In genomic region chr9:31774021-31774420, GRCh38 we compare ENCODE assay signal across 5 cellular contexts.
DNase-seq lines count a peak whose midpoint lies in the region; ATAC-seq and TF ChIP-seq lines count a peak whose summit lies in the region.
"Not testable (repeated sequence)": the region's sequence is repeated elsewhere in the genome, so short reads cannot be mapped to it uniquely, and the experiment has no call there.

No MANE protein-coding gene starts in this region.

- H3K36me3 ChIP-seq in BE2C = not testable (repeated sequence)

- not testable (repeated sequence) for H3K4me1 Mint-ChIP-seq in T-helper 17 cell; activated naive CD8-positive, alpha-beta T cell treated with anti-CD3 and anti-CD28 coated beads for 36 hours
- H3K4me1 Mint-ChIP-seq in nephron progenitor cell = peaks cover 20% of the 10 kb centered on the region

- ATAC-seq in T-helper 17 cell = not testable (repeated sequence)

- H3K36me3 Mint-ChIP-seq in T-helper 17 cell (ENCODE audit: low read depth); activated naive CD8-positive, alpha-beta T cell treated with anti-CD3 and anti-CD28 coated beads for 36 hours: not testable (repeated sequence)
- H3K36me3 Mint-ChIP-seq in nephron progenitor cell (ENCODE audit: low read depth) = peaks cover 25% of the 10 kb centered on the region

- peak overlapping the region; percentile 5 for H3K4me3 Mint-ChIP-seq in T-helper 17 cell
- not testable (repeated sequence) for H3K4me3 Mint-ChIP-seq in activated naive CD8-positive, alpha-beta T cell treated with anti-CD3 and anti-CD28 coated beads for 36 hours; nephron progenitor cell

- DNase-seq in BE2C (peak; percentile 69), NCI-H82 (lab: John Stamatoyannopoulos, UW) (peak; percentile 84)
- DNase-seq in T-helper 17 cell; activated naive CD8-positive, alpha-beta T cell treated with anti-CD3 and anti-CD28 coated beads for 36 hours; nephron progenitor cell: not testable (repeated sequence)

- not testable (repeated sequence) for H3K27me3 ChIP-seq in BE2C

- H3K4me3 ChIP-seq in BE2C (ENCODE audit: low read depth, low read length) = not testable (repeated sequence)

- not testable (repeated sequence) for H3K27me3 Mint-ChIP-seq in T-helper 17 cell; activated naive CD8-positive, alpha-beta T cell treated with anti-CD3 and anti-CD28 coated beads for 36 hours; nephron progenitor cell (ENCODE audit: low read depth, poor library complexity)

- not testable (repeated sequence) for H3K27ac Mint-ChIP-seq in T-helper 17 cell
- H3K27ac Mint-ChIP-seq in activated naive CD8-positive, alpha-beta T cell treated with anti-CD3 and anti-CD28 coated beads for 36 hours = peak overlapping the region; percentile 1
- peak overlapping the region; percentile 94 for H3K27ac Mint-ChIP-seq in nephron progenitor cell

- H3K9me3 ChIP-seq in BE2C; T-helper 17 cell (ENCODE audit: control insufficient read depth, low read length, poor library complexity, severe bottlenecking): not testable (repeated sequence)

- TF ChIP-seq CTCF in BE2C (IDR thresholded peaks at IDR 0.05; ENCODE audit: low read depth, low read length); nephron progenitor cell (IDR thresholded peaks at IDR 0.05): not testable (repeated sequence)

- H3K4me1 ChIP-seq in BE2C = peaks cover 14% of the 10 kb centered on the region

- peaks cover 26% of the 10 kb centered on the region for H3K9me3 Mint-ChIP-seq in activated naive CD8-positive, alpha-beta T cell treated with anti-CD3 and anti-CD28 coated beads for 36 hours
- peaks cover 85% of the 10 kb centered on the region for H3K9me3 Mint-ChIP-seq in nephron progenitor cell
